ENCODE assay signal across 26 cellular contexts in genomic region chr6:129558248-129558647, GRCh38.
"Had no signal": no experiment of that assay in that cellular context is flagged by ENCODE, and none has a peak within 500 bp of the region (broad histone marks: within the 10 kb centered on the region; RNA-seq: fewer than 3 reads in every experiment).

No MANE protein-coding gene starts in this region.

- H3K4me1 ChIP-seq: stomach, suprapubic skin, testis, thyroid gland, tibial artery, tibial nerve, upper lobe of left lung, upper lobe of right lung, uterus, vagina had no signal

- H3K9me3 ChIP-seq: stomach, suprapubic skin, testis, thoracic aorta, thyroid gland, tibial artery, tibial nerve, upper lobe of left lung, upper lobe of right lung, uterus, vagina had no signal

- H3K27me3 ChIP-seq: stomach, suprapubic skin, testis, thyroid gland, tibial artery, tibial nerve, upper lobe of left lung, upper lobe of right lung, uterus, vagina had no signal

- H3K36me3 ChIP-seq: suprapubic skin, thoracic aorta, thyroid gland, tibial artery, upper lobe of right lung, uterus, vagina had no signal

- DNase-seq: stimulated activated CD4-positive, alpha-beta T cell treated with anti-CD3 and anti-CD28 coated beads, Interleukin-2, amount 100 ng/mL, for 48 hours; stimulated activated CD4-positive, alpha-beta T cell treated with anti-CD3 and anti-CD28 coated beads, Interleukin-4, amount 100 ng/mL, for 1 hour; stimulated activated CD4-positive, alpha-beta T cell treated with anti-CD3 and anti-CD28 coated beads, Interleukin-4, amount 100 ng/mL, for 24 hours; stimulated activated CD4-positive, alpha-beta T cell treated with anti-CD3 and anti-CD28 coated beads, Interleukin-4, amount 100 ng/mL, for 4 hours; stimulated activated CD8-positive, alpha-beta memory T cell treated with anti-CD3 and anti-CD28 coated beads, Interleukin-4, amount 100 ng/mL, for 48 hours; stimulated activated naive B cell treated with anti-CD40 and anti-IgM and Interleukin-4, amounts not matched to agents 10 μg/mL and 1 μg/mL and 100 μg/mL, for 72 hours; stimulated activated naive CD4-positive, alpha-beta T cell; stimulated activated naive CD4-positive, alpha-beta T cell treated with Interleukin-2 at 50 U/mL for 16 hours; stimulated activated naive CD8-positive, alpha-beta T cell treated with anti-CD3 and anti-CD28 coated beads, Interleukin-15, amount 100 ng/mL, for 72 hours; stimulated activated naive CD8-positive, alpha-beta T cell treated with anti-CD3 and anti-CD28 coated beads, Interleukin-15, Interleukin-2, amounts not matched to agents 100 U/mL and 50 U/mL, for 24 hours; stomach; substantia nigra; testis; thyroid gland; tibial artery; trophoblast cell; upper lobe of left lung; upper lobe of right lung; uterus had no signal

- H3K4me3 ChIP-seq: stomach, suprapubic skin, testis, thoracic aorta, thyroid gland, tibial artery, tibial nerve, upper lobe of left lung, upper lobe of right lung, uterus, vagina had no signal

- ATAC-seq: stimulated activated effector memory CD8-positive, alpha-beta T cell treated with anti-CD3 and anti-CD28 coated beads, Interleukin-12 subunit alpha, Interleukin-12 subunit beta, amount 100 ng/mL, for 72 hours; stimulated activated memory B cell treated with anti-CD40 and anti-IgM and Interleukin-4, amounts not matched to agents 10 μg/mL and 1 μg/mL and 100 μg/mL, for 72 hours; stimulated activated naive B cell treated with anti-CD40 and anti-IgM and Interleukin-4, amounts not matched to agents 10 μg/mL and 1 μg/mL and 100 μg/mL, for 72 hours; stimulated activated naive CD8-positive, alpha-beta T cell treated with anti-CD3 and anti-CD28 coated beads, Interleukin-15, amount 100 ng/mL, for 72 hours; stimulated activated naive CD8-positive, alpha-beta T cell treated with anti-CD3 and anti-CD28 coated beads, Interleukin-15, Interleukin-2, amounts not matched to agents 100 U/mL and 50 U/mL, for 24 hours; upper lobe of right lung had no signal

- H3K27ac ChIP-seq: stomach, suprapubic skin, testis, thoracic aorta, thyroid gland, tibial artery, tibial nerve, upper lobe of left lung, upper lobe of right lung, uterus, vagina had no signal

- FAIRE-seq: urothelium cell line had no signal
